In genomic region chr3:38455639-38456430, GRCh38 we compare ENCODE assay signal across 9 cellular contexts. TPM values are rescaled to one million over a fixed set of nuclear protein-coding genes. Genes with fewer than 3 reads are reported as not detected.
DNase-seq lines count a peak whose midpoint lies in the region; ATAC-seq, FAIRE-seq and TF ChIP-seq lines count a peak whose summit lies in the region.
"Had no signal": no experiment of that assay in that cellular context is flagged by ENCODE, and none has a peak within 500 bp of the region (broad histone marks: within the 10 kb centered on the region; RNA-seq: fewer than 3 reads in every experiment).

No MANE protein-coding gene starts in this region.

- no peaks in the 10 kb centered on the region for H3K9me1 ChIP-seq in endothelial cell of umbilical vein (replicated peaks; ENCODE audit: control insufficient read depth, extremely low read depth, insufficient read depth, low read length)

- WGBS in A549 (ENCODE audit: missing lambda C conversion rate): 34% methylated on average over 13 of the region's 15 CpGs

- H3K4me2 ChIP-seq in A549: peak overlapping the region; percentile 99
- H3K4me2 ChIP-seq in endothelial cell of umbilical vein (ENCODE audit: insufficient read depth, low read length): peak overlapping the region; percentile 81
- peak overlapping the region; percentile 73 for H3K4me2 ChIP-seq in neural cell (ENCODE audit: low read length)

- H4K20me1 ChIP-seq in endothelial cell of umbilical vein (replicated peaks; ENCODE audit: control insufficient read depth, extremely low read depth, insufficient read depth, low read length) (peaks cover 2% of the 10 kb centered on the region), neural cell (ENCODE audit: insufficient read depth) (peaks cover 20% of the 10 kb centered on the region)

- H3K79me2 ChIP-seq in endothelial cell of umbilical vein (ENCODE audit: control insufficient read depth, insufficient read depth, low read length) (peaks cover 5% of the 10 kb centered on the region), neural cell (replicated peaks; ENCODE audit: insufficient read depth, low read length) (peaks cover 60% of the 10 kb centered on the region)

- TF ChIP-seq EP300 in A549 (IDR thresholded peaks at IDR 0.05): no peak
- no peak for TF ChIP-seq EP300 in neural cell (conservative IDR thresholded peaks at IDR 0.05; ENCODE audit: poor library complexity, severe bottlenecking)

- H3K27ac ChIP-seq in A549 (peak overlapping the region in 1 of 2 experiments; percentile 96; a peak in 3 of 6 replicates), endothelial cell of umbilical vein (ENCODE audit: insufficient read depth, low read depth, low read length) (no peak overlapping the region), neural cell (ENCODE audit: low read length) (peak overlapping the region; percentile 94)

- H3K4me3 ChIP-seq in A549 (peak overlapping the region; percentile 93), endothelial cell of umbilical vein (replicated peaks in 1 of 3; ENCODE audit: insufficient read depth in 1 of 3, low read depth in 1 of 3, low read length in 3 of 3) (peak overlapping the region; percentile 36 to 85 (median 68)), neural cell (ENCODE audit: low read length) (peak overlapping the region; percentile 96)

- no peaks in the 10 kb centered on the region for H3K9me3 ChIP-seq in A549
- no peaks in the 10 kb centered on the region for H3K9me3 ChIP-seq in endothelial cell of umbilical vein (replicated peaks; ENCODE audit: control insufficient read depth, insufficient read depth, low read length)
- H3K9me3 ChIP-seq in neural cell (ENCODE audit: low read length): no peaks in the 10 kb centered on the region

- TF ChIP-seq CTCF in A549 (IDR thresholded peaks at IDR 0.05) (no peak), endothelial cell of umbilical vein (IDR thresholded peaks at IDR 0.05; ENCODE audit: extremely low read depth in 1 of 2, insufficient read depth in 1 of 2, low read depth in 1 of 2, low read length in 2 of 2) (no peak), neural cell (IDR thresholded peaks at IDR 0.05; ENCODE audit: poor library complexity, severe bottlenecking) (no peak)

- no peaks in the 10 kb centered on the region for H3F3A ChIP-seq in neural cell (ENCODE audit: insufficient read depth, low read length, poor library complexity, severe bottlenecking)

- H3K9ac ChIP-seq in endothelial cell of umbilical vein (replicated peaks; ENCODE audit: extremely low read depth, insufficient read depth, low read length): no peak overlapping the region
- peak overlapping the region; percentile 97 for H3K9ac ChIP-seq in neural cell (ENCODE audit: low read length)

- intact Hi-C loops in endothelial cell of umbilical vein (cut with micrococcal nuclease): loop anchor here (1.0 kb wide), 3 partner anchors 23 to 319 kb away; partner anchors contain the start of genes ACAA1 and XYLB

- DNase-seq in A549 (ENCODE audit: low read depth in 1 of 2, low spot score in 1 of 2) (no peak), RPMI7951 (ENCODE audit: low read depth) (peak; percentile 43), endothelial cell of umbilical vein (ENCODE audit: low read depth, low spot score) (no peak), NCI-H2107 treated with DMSO at 0.1 percent for 48 hours (lab: John Stamatoyannopoulos, UW; ENCODE audit: unreplicated experiment) (no peak), HPDE6-E6E7 (ENCODE audit: extremely low spot score) (no peak)

- CTCF ChIA-PET in A549 (lab: Yijun Ruan, JAX): interaction anchor here (1.2 to 3.9 kb wide), 6 partner anchors 17 to 201 kb away, joined by 3 to 22 read pairs (median 4); partner anchors contain the start of gene XYLB
- CTCF ChIA-PET in endothelial cell of umbilical vein (lab: Charles Lee): interaction anchor here (1.2 to 2.2 kb wide), 2 partner anchors 40 to 109 kb away, joined by 4 to 16 read pairs; partner anchors contain the start of genes EXOG and XYLB

- H3K27me3 ChIP-seq in endothelial cell of umbilical vein (ENCODE audit: control insufficient read depth in 2 of 2, insufficient read depth in 2 of 2, low read length in 2 of 2) (no peaks in the 10 kb centered on the region), neural cell (ENCODE audit: insufficient read depth, low read depth, low read length) (no peaks in the 10 kb centered on the region)

- ATAC-seq in A549 (peak in 1 of 2 experiments; percentile 4; a peak in 4 of 6 replicates), GM19455 (IDR thresholded peaks at IDR 0.05; ENCODE audit: unreplicated experiment) (peak; percentile 48), HG03521 (IDR thresholded peaks at IDR 0.05; ENCODE audit: unreplicated experiment) (no peak)

- dilution Hi-C loops in endothelial cell of umbilical vein (cut with MboI; ENCODE audit: extremely low pct_ligation_motif_present, low sequenced_read_pairs): no loop called here

- FAIRE-seq in A549 (lab: Jason Lieb, UNC) (no peak), endothelial cell of umbilical vein (lab: Jason Lieb, UNC) (no peak)
- FAIRE-seq: GM18507 had no signal

- BruUV-seq in endothelial cell of umbilical vein (replicated peaks; lab: Mats Ljungman, UMichigan): no TSS peak

- TF ChIP-seq POLR2A in A549 (IDR thresholded peaks at IDR 0.05; ENCODE audit: low read length): no peak
- TF ChIP-seq POLR2A in endothelial cell of umbilical vein (IDR thresholded peaks at IDR 0.05; ENCODE audit: low read depth, low read length): no peak

- TF ChIP-seq RAD21 in A549 (conservative IDR thresholded peaks at IDR 0.05 in 1 of 2, IDR thresholded peaks at IDR 0.05 in 1 of 2) (no peak), neural cell (conservative IDR thresholded peaks at IDR 0.05) (no peak)

- H2AFZ ChIP-seq in endothelial cell of umbilical vein (ENCODE audit: low read depth, low read length): peak overlapping the region; percentile 26
- H2AFZ ChIP-seq in neural cell (ENCODE audit: low read depth, low read length): peak overlapping the region; percentile 58

- H3K36me3 ChIP-seq in endothelial cell of umbilical vein (ENCODE audit: control insufficient read depth in 2 of 2, extremely low read depth in 1 of 2, insufficient read depth in 2 of 2, low read length in 2 of 2) (no peaks in the 10 kb centered on the region), neural cell (ENCODE audit: insufficient read depth, low read length) (no peaks in the 10 kb centered on the region)

- POLR2A ChIA-PET in A549 (lab: Yijun Ruan, JAX) (interaction anchor here (1.1 kb wide), 1 partner anchor 319 kb away, joined by 4 read pairs; the partner anchor contains the start of gene ACAA1), endothelial cell of umbilical vein (lab: Charles Lee) (no interaction called here)

- peaks cover 9% of the 10 kb centered on the region; the same call in 2 of the 3 replicates for H3K4me1 ChIP-seq in A549
- H3K4me1 ChIP-seq in endothelial cell of umbilical vein (ENCODE audit: control insufficient read depth, extremely low read depth, insufficient read depth, low read length): no peaks in the 10 kb centered on the region

- no peaks in the 10 kb centered on the region for H3K9me2 ChIP-seq in neural cell (ENCODE audit: insufficient read depth, low read length)

TF ChIP-seq in endothelial cell of umbilical vein, 7 proteins besides CTCF, POLR2A, EP300 and RAD21 (continues in another document):
- no peak for TF ChIP-seq EZH2 (IDR thresholded peaks at IDR 0.05; ENCODE audit: borderline replicate concordance, low read depth, low read length, severe bottlenecking)
- TF ChIP-seq MYC (IDR thresholded peaks at IDR 0.05; ENCODE audit: low read depth, low read length): no peak
- no peak for TF ChIP-seq GATA2 (IDR thresholded peaks at IDR 0.05; ENCODE audit: insufficient read depth, insufficient read length, low read depth, low read length)

TF ChIP-seq in neural cell, 6 proteins besides CTCF, POLR2A, EP300 and RAD21 (continues in another document):
- TF ChIP-seq MXI1 (conservative IDR thresholded peaks at IDR 0.05; ENCODE audit: poor library complexity, severe bottlenecking) (no peak), SMC3 (conservative IDR thresholded peaks at IDR 0.05; ENCODE audit: poor library complexity) (no peak), TAF1 (IDR thresholded peaks at IDR 0.05; ENCODE audit: low read depth) (no peak), POLR2AphosphoS5 (IDR thresholded peaks at IDR 0.05) (no peak)

RNA-seq across cellular contexts. Expression of gene ACVR2B, which starts 2.1 kb away (rescaled TPM):
- 2.8 and 3.5 TPM in 2 replicates for polyA plus RNA-seq in A549 (2011; rRNA removed)
- polyA plus RNA-seq in A549 (2012; cell fraction: cytosol; rRNA removed): 1.5 and 2.0 TPM in 2 replicates
- 3.0 and 3.1 TPM in 2 replicates for polyA plus RNA-seq in A549 (2012; cell fraction: nucleus; rRNA removed)
- polyA plus RNA-seq in A549 (2017; fragmentation: RNase III; extraction: RNeasy Plus Mini Kit Qiagen cat#74134 plus additional on column Dnase treatment): 1.2 to 1.3 TPM (median 1.2 TPM) in 3 replicates
- 15.0 and 18.1 TPM in 2 replicates for polyA minus RNA-seq in A549 (2011; rRNA and poly(A)+ RNA removed)
- 1.2 and 1.8 TPM in 2 replicates for total RNA-seq in RPMI7951 (2014; rRNA removed; shearing (Covaris generic))
- total RNA-seq in endothelial cell of umbilical vein: 4.9 and 5.6 TPM in 2 replicates
- 1.6 and 2.0 TPM in 2 replicates for polyA plus RNA-seq in endothelial cell of umbilical vein
- polyA plus RNA-seq in endothelial cell of umbilical vein (2011; cell fraction: cytosol; rRNA removed): 1.5 and 1.6 TPM in 2 replicates
- polyA plus RNA-seq in endothelial cell of umbilical vein (2011; cell fraction: nucleus; rRNA removed): 4.8 TPM in 2 replicates
- polyA plus RNA-seq in endothelial cell of umbilical vein (2012): 0.86 and 1.2 TPM in 2 replicates
- 8.8 and 10.5 TPM in 2 replicates for polyA minus RNA-seq in endothelial cell of umbilical vein
- 6.3 TPM for polyA minus RNA-seq in endothelial cell of umbilical vein (2011; cell fraction: cytosol; rRNA and poly(A)+ RNA removed)
- polyA minus RNA-seq in endothelial cell of umbilical vein (2011; cell fraction: nucleus; rRNA and poly(A)+ RNA removed): 8.2 and 10.6 TPM in 2 replicates
- 32.3 and 33.3 TPM in 2 replicates for polyA plus RNA-seq in neural cell
- polyA minus RNA-seq in neural cell: 166 and 180 TPM in 2 replicates

RNA-seq across cellular contexts. Expression of gene EXOG, which starts 40.3 kb away (rescaled TPM):
- polyA plus RNA-seq in A549 (2011; rRNA removed): 16.6 and 17.1 TPM in 2 replicates
- 3.9 and 4.0 TPM in 2 replicates for polyA plus RNA-seq in A549 (2012; cell fraction: cytosol; rRNA removed)
- polyA plus RNA-seq in A549 (2012; cell fraction: nucleus; rRNA removed): 4.4 and 10.4 TPM in 2 replicates
- polyA plus RNA-seq in A549 (2017; fragmentation: RNase III; extraction: RNeasy Plus Mini Kit Qiagen cat#74134 plus additional on column Dnase treatment): 11.2 to 16.0 TPM (median 12.9 TPM) in 3 replicates
- 6.1 TPM in 2 replicates for polyA minus RNA-seq in A549 (2011; rRNA and poly(A)+ RNA removed)
- 6.8 and 8.1 TPM in 2 replicates for total RNA-seq in RPMI7951 (2014; rRNA removed; shearing (Covaris generic))
- total RNA-seq in endothelial cell of umbilical vein: 21.8 and 21.9 TPM in 2 replicates
- 8.5 and 10.8 TPM in 2 replicates for polyA plus RNA-seq in endothelial cell of umbilical vein
- polyA plus RNA-seq in endothelial cell of umbilical vein (2011; cell fraction: cytosol; rRNA removed): 8.4 and 10.2 TPM in 2 replicates
- polyA plus RNA-seq in endothelial cell of umbilical vein (2011; cell fraction: nucleus; rRNA removed): 32.8 and 46.6 TPM in 2 replicates
- polyA plus RNA-seq in endothelial cell of umbilical vein (2012): 11.3 and 16.2 TPM in 2 replicates
- polyA minus RNA-seq in endothelial cell of umbilical vein: 11.0 and 12.1 TPM in 2 replicates
- 4.0 TPM for polyA minus RNA-seq in endothelial cell of umbilical vein (2011; cell fraction: cytosol; rRNA and poly(A)+ RNA removed)
- 22.2 and 35.2 TPM in 2 replicates for polyA minus RNA-seq in endothelial cell of umbilical vein (2011; cell fraction: nucleus; rRNA and poly(A)+ RNA removed)
- polyA plus RNA-seq in neural cell: 44.4 and 45.6 TPM in 2 replicates
- polyA minus RNA-seq in neural cell: 45.5 and 48.0 TPM in 2 replicates
